11 cellular contexts compared by ENCODE assay signal in genomic region chr1:157968503-157968902, GRCh38. TPM values are rescaled to one million over a fixed set of nuclear protein-coding genes. Genes with fewer than 3 reads are reported as not detected.
DNase-seq lines count a peak whose midpoint lies in the region; FAIRE-seq and TF ChIP-seq lines count a peak whose summit lies in the region.
"Had no signal": no experiment of that assay in that cellular context is flagged by ENCODE, and none has a peak within 500 bp of the region (broad histone marks: within the 10 kb centered on the region; RNA-seq: fewer than 3 reads in every experiment).

No MANE protein-coding gene starts in this region.

- FAIRE-seq in GM19239 (lab: Jason Lieb, UNC): no peak

- no peak for TF ChIP-seq CTCF in epithelial cell of proximal tubule (conservative IDR thresholded peaks at IDR 0.05; ENCODE audit: low read depth, low read length)

- H3K4me1 ChIP-seq in HAP-1: no peaks in the 10 kb centered on the region

- in situ Hi-C loops in HAP-1 (cut with MboI; ENCODE audit: low sequenced_read_pairs): no loop called here

- H3K9me3 ChIP-seq in HAP-1: peaks cover 15% of the 10 kb centered on the region; the same call in 1 of the 2 replicates
- H3K9me3 ChIP-seq: ovary had no signal

- no peaks in the 10 kb centered on the region for H3K36me3 ChIP-seq in HAP-1 (replicated peaks)
- H3K36me3 ChIP-seq: ovary had no signal

- peak; percentile 89 for DNase-seq in ELR (ENCODE audit: low read depth)
- peak; percentile 43 for DNase-seq in NOMO-1 treated with DMSO at 0.1 percent for 48 hours (lab: John Stamatoyannopoulos, UW; ENCODE audit: unreplicated experiment)
- peak; percentile 77 for DNase-seq in epithelial cell of proximal tubule (ENCODE audit: low read depth)
- DNase-seq in retina: peak; percentile 35
- DNase-seq in stimulated activated CD4-positive, alpha-beta T cell treated with anti-CD3 and anti-CD28 coated beads, Interleukin-15, amount 100 ng/mL, for 24 hours: no peak
- no peak for DNase-seq in HAP-1 (ENCODE audit: low spot score in 2 of 2)
- no peak for DNase-seq in GM19239 (ENCODE audit: insufficient read length, low spot score)
- no peak for DNase-seq in NCI-H2081 (lab: John Stamatoyannopoulos, UW)
- DNase-seq: NK-92 treated with Interleukin-12 subunit alpha and Interleukin-12 subunit beta, amount 100 ng/mL, for 24 hours; ovary; stimulated activated CD8-positive, alpha-beta memory T cell treated with anti-CD3 and anti-CD28 coated beads, Interleukin-4, amount 100 ng/mL, for 48 hours had no signal

- no peaks in the 10 kb centered on the region for H3K27me3 ChIP-seq in HAP-1 (ENCODE audit: low read depth)
- H3K27me3 ChIP-seq: ovary had no signal

- H3K4me3 ChIP-seq in epithelial cell of proximal tubule (ENCODE audit: low read depth, low read length) (no peak overlapping the region), HAP-1 (no peak overlapping the region)
- H3K4me3 ChIP-seq: ovary had no signal

RNA-seq across cellular contexts. Expression of gene KIRREL1, which starts 24.9 kb away (rescaled TPM):
- total RNA-seq in epithelial cell of proximal tubule: 194 and 275 TPM in 2 replicates

Comparison
In these comparisons a context has a peak if more than half of its experiments do, and no peak if none do; other contexts are left out.
1. DNase-seq: peak in ELR (single experiment), NOMO-1 treated with DMSO at 0.1 percent for 48 hours (single experiment), epithelial cell of proximal tubule (single experiment) and retina (single experiment); none in stimulated activated CD4-positive, alpha-beta T cell treated with anti-CD3 and anti-CD28 coated beads, Interleukin-15, amount 100 ng/mL, for 24 hours (single experiment), HAP-1 (0 of 2), GM19239 (single experiment) and NCI-H2081 (0 of 2).